Comparison of ENCODE assay signal across 10 cellular contexts in genomic region chr18:63832470-63832869, GRCh38. TPM values are rescaled to one million over a fixed set of nuclear protein-coding genes. Genes with fewer than 3 reads are reported as not detected.
DNase-seq lines count a peak whose midpoint lies in the region; ATAC-seq and TF ChIP-seq lines count a peak whose summit lies in the region.
"Had no signal": no experiment of that assay in that cellular context is flagged by ENCODE, and none has a peak within 500 bp of the region (broad histone marks: within the 10 kb centered on the region; RNA-seq: fewer than 3 reads in every experiment).

No MANE protein-coding gene starts in this region.

- no peak overlapping the region for H3K27ac Mint-ChIP-seq in activated T-helper 2 cell treated with anti-CD3 and anti-CD28 coated beads, Interferon-gamma antibody, Interleukin-2, Interleukin-4, amounts not matched to agents 10 μg/mL and 5 μg/mL and 100 μg/mL, durations not matched to agents 14 hours and 24 hours and 36 hours

- H3K27me3 ChIP-seq in foreskin keratinocyte, result no peaks in the 10 kb centered on the region

- no peaks in the 10 kb centered on the region for H3K9me3 Mint-ChIP-seq in activated T-helper 2 cell treated with anti-CD3 and anti-CD28 coated beads, Interferon-gamma antibody, Interleukin-2, Interleukin-4, amounts not matched to agents 10 μg/mL and 5 μg/mL and 100 μg/mL, durations not matched to agents 14 hours and 24 hours and 36 hours

- H3K27ac ChIP-seq in foreskin keratinocyte, result peak overlapping the region; percentile 65

- no peak for TF ChIP-seq CTCF in foreskin keratinocyte (conservative IDR thresholded peaks at IDR 0.05)

- intact Hi-C loops in activated T-helper 2 cell treated with anti-CD3 and anti-CD28 coated beads, Interferon-gamma antibody, Interleukin-2, Interleukin-4, amounts not matched to agents 10 μg/mL and 5 μg/mL and 100 μg/mL, durations not matched to agents 14 hours and 24 hours and 36 hours (cut with micrococcal nuclease), result loop anchor here (2.0 kb wide), 2 partner anchors 50 to 118 kb away; no protein-coding TSS in a partner anchor

- H3K4me3 Mint-ChIP-seq in activated T-helper 2 cell treated with anti-CD3 and anti-CD28 coated beads, Interferon-gamma antibody, Interleukin-2, Interleukin-4, amounts not matched to agents 10 μg/mL and 5 μg/mL and 100 μg/mL, durations not matched to agents 14 hours and 24 hours and 36 hours (ENCODE audit: low read depth), result no peak overlapping the region

- peaks cover 24% of the 10 kb centered on the region for H3K4me1 Mint-ChIP-seq in activated T-helper 2 cell treated with anti-CD3 and anti-CD28 coated beads, Interferon-gamma antibody, Interleukin-2, Interleukin-4, amounts not matched to agents 10 μg/mL and 5 μg/mL and 100 μg/mL, durations not matched to agents 14 hours and 24 hours and 36 hours (ENCODE audit: low read depth)

- peaks cover 36% of the 10 kb centered on the region for H3K4me1 ChIP-seq in foreskin keratinocyte

- ATAC-seq in GM18858 (IDR thresholded peaks at IDR 0.05; ENCODE audit: unreplicated experiment) (peak; percentile 78), GM21825 (IDR thresholded peaks at IDR 0.05; ENCODE audit: unreplicated experiment) (peak; percentile 54), HG03469 (IDR thresholded peaks at IDR 0.05; ENCODE audit: unreplicated experiment) (peak; percentile 64), foreskin keratinocyte (peak; percentile 85)

- no peaks in the 10 kb centered on the region for H3K36me3 Mint-ChIP-seq in activated T-helper 2 cell treated with anti-CD3 and anti-CD28 coated beads, Interferon-gamma antibody, Interleukin-2, Interleukin-4, amounts not matched to agents 10 μg/mL and 5 μg/mL and 100 μg/mL, durations not matched to agents 14 hours and 24 hours and 36 hours (ENCODE audit: low read depth)

- DNase-seq in foreskin keratinocyte, result peak; percentile 74 to 90
- no peak for DNase-seq in activated gamma-delta T cell treated with Interleukin-2 at 50 U/mL for 16 hours
- DNase-seq in effector CD8-positive, alpha-beta T cell (lab: John Stamatoyannopoulos, UW), result no peak
- DNase-seq in activated T-helper 2 cell treated with anti-CD3 and anti-CD28 coated beads, Interferon-gamma antibody, Interleukin-2, Interleukin-4, amounts not matched to agents 10 μg/mL and 5 μg/mL and 100 μg/mL, durations not matched to agents 14 hours and 24 hours and 36 hours (ENCODE audit: low spot score), result no peak
- DNase-seq in LoVo (ENCODE audit: low spot score), result no peak

- H3K27me3 Mint-ChIP-seq in activated T-helper 2 cell treated with anti-CD3 and anti-CD28 coated beads, Interferon-gamma antibody, Interleukin-2, Interleukin-4, amounts not matched to agents 10 μg/mL and 5 μg/mL and 100 μg/mL, durations not matched to agents 14 hours and 24 hours and 36 hours (ENCODE audit: low read depth), result peaks cover 41% of the 10 kb centered on the region

RNA-seq across cellular contexts. Expression of gene SERPINB2, which starts 55.0 kb away (rescaled TPM):
- total RNA-seq in foreskin keratinocyte, result 129 and 205 TPM in 2 replicates
- polyA plus RNA-seq in foreskin keratinocyte, result 96.4 and 169 TPM in 2 replicates
- not detected in 2 replicates for total RNA-seq in activated T-helper 2 cell treated with anti-CD3 and anti-CD28 coated beads, Interferon-gamma antibody, Interleukin-2, Interleukin-4, amounts not matched to agents 10 μg/mL and 5 μg/mL and 100 μg/mL, durations not matched to agents 14 hours and 24 hours and 36 hours
- total RNA-seq: cardiac septum had no signal
- polyA plus RNA-seq: neural cell had no signal

RNA-seq across cellular contexts. Expression of gene SERPINB7, which starts 57.3 kb away (rescaled TPM):
- 155 and 190 TPM in 2 replicates for total RNA-seq in foreskin keratinocyte
- 127 and 133 TPM in 2 replicates for polyA plus RNA-seq in foreskin keratinocyte
- not detected in 2 replicates for total RNA-seq in activated T-helper 2 cell treated with anti-CD3 and anti-CD28 coated beads, Interferon-gamma antibody, Interleukin-2, Interleukin-4, amounts not matched to agents 10 μg/mL and 5 μg/mL and 100 μg/mL, durations not matched to agents 14 hours and 24 hours and 36 hours
- total RNA-seq: cardiac septum had no signal
- polyA plus RNA-seq: neural cell had no signal

Comparison
In these comparisons a context has a peak if more than half of its experiments do, and no peak if none do; other contexts are left out.
1. DNase-seq: peak in foreskin keratinocyte (2 of 2); none in activated gamma-delta T cell treated with Interleukin-2 at 50 U/mL for 16 hours (single experiment), effector CD8-positive, alpha-beta T cell (single experiment), activated T-helper 2 cell treated with anti-CD3 and anti-CD28 coated beads, Interferon-gamma antibody, Interleukin-2, Interleukin-4, amounts not matched to agents 10 μg/mL and 5 μg/mL and 100 μg/mL, durations not matched to agents 14 hours and 24 hours and 36 hours (single experiment) and LoVo (single experiment).
2. RNA of gene SERPINB2, which starts 55.0 kb away (total RNA-seq): 129 to 205 TPM in foreskin keratinocyte; not detected in activated T-helper 2 cell treated with anti-CD3 and anti-CD28 coated beads, Interferon-gamma antibody, Interleukin-2, Interleukin-4, amounts not matched to agents 10 μg/mL and 5 μg/mL and 100 μg/mL, durations not matched to agents 14 hours and 24 hours and 36 hours; every median in the first group is over 100 times any median in the second.
3. RNA of gene SERPINB7, which starts 57.3 kb away (total RNA-seq): 155 to 190 TPM in foreskin keratinocyte; not detected in activated T-helper 2 cell treated with anti-CD3 and anti-CD28 coated beads, Interferon-gamma antibody, Interleukin-2, Interleukin-4, amounts not matched to agents 10 μg/mL and 5 μg/mL and 100 μg/mL, durations not matched to agents 14 hours and 24 hours and 36 hours; every median in the first group is over 100 times any median in the second.
4. Peak in every context shown above with its lines, with median percentiles within 50 percentile points of each other: ATAC-seq.